12 cellular contexts compared by ENCODE assay signal in the genomic region with DNA sequence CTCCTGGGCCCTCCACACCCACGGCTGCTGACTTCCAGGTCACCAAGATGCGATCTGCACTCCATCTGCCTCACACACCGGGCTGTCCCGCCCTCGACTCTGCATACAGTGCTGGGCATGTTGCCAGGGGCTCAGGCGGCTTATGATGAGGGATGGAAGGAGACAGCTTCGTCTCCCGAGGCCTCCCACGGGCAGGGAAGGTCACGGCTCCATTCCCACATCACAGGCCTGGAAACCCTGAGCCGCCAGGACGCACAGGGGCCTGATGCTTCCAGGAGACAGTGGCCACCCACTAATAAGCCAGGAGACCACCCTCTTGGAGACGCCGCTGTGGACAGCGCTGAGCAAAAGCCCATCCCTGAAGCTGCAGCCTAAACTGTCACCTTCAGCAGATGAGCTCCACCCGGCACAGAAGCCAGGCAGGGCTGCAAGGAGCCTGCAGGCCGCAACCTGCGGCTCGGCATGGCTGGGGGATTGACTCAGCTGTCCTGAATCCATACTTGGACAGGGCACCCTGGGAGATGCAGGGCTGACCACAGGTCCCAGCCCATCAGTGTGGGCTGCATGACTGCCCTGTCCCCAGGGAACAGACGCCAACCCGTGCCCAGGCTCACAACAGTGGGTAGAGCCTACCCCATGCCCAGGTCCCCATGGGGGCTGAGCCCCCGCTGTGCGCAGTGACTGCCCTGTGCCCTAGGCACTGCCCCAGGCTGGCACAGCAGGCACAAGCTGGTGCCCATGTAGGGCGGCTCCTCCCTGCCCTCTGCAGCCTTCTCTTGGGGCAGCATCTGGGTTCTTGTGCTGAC. TPM values are rescaled to one million over a fixed set of nuclear protein-coding genes. Genes with fewer than 3 reads are reported as not detected.
A peak's percentile ranks its signal among the peaks of the same experiment; 100 is the strongest.
DNase-seq lines count a peak whose midpoint lies in the region; ATAC-seq lines count a peak whose summit lies in the region.
"Had no signal": no experiment of that assay in that cellular context is flagged by ENCODE, and none has a peak within 500 bp of the region (broad histone marks: within the 10 kb centered on the region; RNA-seq: fewer than 3 reads in every experiment).

No MANE protein-coding gene starts in this region.

- peaks cover 70% of the 10 kb centered on the region for H3K36me3 ChIP-seq in Karpas-422 (ENCODE audit: insufficient read depth, low read length)

- H3K9me3 Mint-ChIP-seq in activated naive CD8-positive, alpha-beta T cell treated with anti-CD3 and anti-CD28 coated beads for 36 hours: no peaks in the 10 kb centered on the region
- H3K9me3 Mint-ChIP-seq: activated naive CD4-positive, alpha-beta T cell treated with anti-CD3 and anti-CD28 coated beads, Interleukin-2, amount 50 U/mL, for 72 hours had no signal

- no peak for ATAC-seq in GM21717 (IDR thresholded peaks at IDR 0.05; ENCODE audit: unreplicated experiment)
- ATAC-seq: activated naive CD4-positive, alpha-beta T cell treated with anti-CD3 and anti-CD28 coated beads, Interleukin-2, amount 50 U/mL, for 72 hours had no signal

- peaks cover 99% of the 10 kb centered on the region for H3K4me1 ChIP-seq in Karpas-422 (ENCODE audit: low read length)

- no peak overlapping the region for H3K4me3 Mint-ChIP-seq in activated naive CD8-positive, alpha-beta T cell treated with anti-CD3 and anti-CD28 coated beads for 36 hours

- H4K20me1 ChIP-seq in Karpas-422 (ENCODE audit: insufficient read depth, low read depth, low read length): peaks cover 65% of the 10 kb centered on the region

- H3K9me3 ChIP-seq in Karpas-422 (ENCODE audit: low read length): no peaks in the 10 kb centered on the region
- H3K9me3 ChIP-seq: neutrophil, upper lobe of left lung had no signal

- H2AFZ ChIP-seq in Karpas-422 (ENCODE audit: low read length): no peak overlapping the region
- H2AFZ ChIP-seq: PC-9 had no signal

- no peaks in the 10 kb centered on the region for H3K9me2 ChIP-seq in Karpas-422 (replicated peaks; ENCODE audit: insufficient read depth, low read length)

- H3K36me3 Mint-ChIP-seq in activated naive CD8-positive, alpha-beta T cell treated with anti-CD3 and anti-CD28 coated beads for 36 hours: peaks cover 25% of the 10 kb centered on the region

- peak overlapping the region; percentile 39 for H3K4me2 ChIP-seq in Karpas-422 (ENCODE audit: low read depth, low read length, poor library complexity, severe bottlenecking)
- H3K4me2 ChIP-seq: PC-9 had no signal

- no peaks in the 10 kb centered on the region for H3K27me3 ChIP-seq in Karpas-422 (ENCODE audit: low read length)
- H3K27me3 ChIP-seq in layer of hippocampus (ENCODE audit: control insufficient read depth, insufficient read depth, low read length): no peaks in the 10 kb centered on the region
- H3K27me3 ChIP-seq: neutrophil, upper lobe of left lung had no signal

- peak overlapping the region; percentile 15; the same call in 1 of the 2 replicates for H3K4me3 ChIP-seq in Karpas-422 (ENCODE audit: low read length)
- H3K4me3 ChIP-seq: PC-9, upper lobe of left lung had no signal

- peak overlapping the region; percentile 42; the same call in 1 of the 2 replicates for H3K9ac ChIP-seq in Karpas-422 (ENCODE audit: low read length)

- no peaks in the 10 kb centered on the region for H3K4me1 Mint-ChIP-seq in activated naive CD8-positive, alpha-beta T cell treated with anti-CD3 and anti-CD28 coated beads for 36 hours

- peak; percentile 26 for DNase-seq in COLO668 (lab: John Stamatoyannopoulos, UW; ENCODE audit: unreplicated experiment)
- DNase-seq in Karpas-422: peak; percentile 74
- DNase-seq in activated naive CD8-positive, alpha-beta T cell treated with anti-CD3 and anti-CD28 coated beads for 36 hours: no peak
- DNase-seq in SW 1271 (lab: John Stamatoyannopoulos, UW): no peak
- DNase-seq in NCI-H510A treated with DMSO at 0.1 percent for 48 hours (lab: John Stamatoyannopoulos, UW): no peak
- DNase-seq in midbrain (lab: John Stamatoyannopoulos, UW): no peak

- peaks cover 3% of the 10 kb centered on the region for H3K27me3 Mint-ChIP-seq in activated naive CD8-positive, alpha-beta T cell treated with anti-CD3 and anti-CD28 coated beads for 36 hours

- peak overlapping the region; percentile 25 for H3K27ac Mint-ChIP-seq in activated naive CD8-positive, alpha-beta T cell treated with anti-CD3 and anti-CD28 coated beads for 36 hours

- no peaks in the 10 kb centered on the region for H3K79me2 ChIP-seq in Karpas-422 (ENCODE audit: low read length)

- H3K27ac ChIP-seq in Karpas-422 (ENCODE audit: low read length) (peak overlapping the region; percentile 94), layer of hippocampus (ENCODE audit: low read depth, low read length) (peak overlapping the region; percentile 18)
- H3K27ac ChIP-seq: neutrophil, PC-9, upper lobe of left lung had no signal

RNA-seq across cellular contexts. Expression of a gene that starts 34.4 kb away (rescaled TPM):
- 163 and 177 TPM in 2 replicates for total RNA-seq in Karpas-422 (2014; rRNA removed; shearing (Covaris generic); ENCODE audit: low replicate concordance)
- total RNA-seq in activated naive CD8-positive, alpha-beta T cell treated with anti-CD3 and anti-CD28 coated beads for 36 hours: 100 to 1,000 TPM; 298 to 301 TPM

Comparison
In these comparisons a context has a peak if more than half of its experiments do, and no peak if none do; other contexts are left out.
1. DNase-seq: peak in COLO668 (single experiment) and Karpas-422 (single experiment); none in activated naive CD8-positive, alpha-beta T cell treated with anti-CD3 and anti-CD28 coated beads for 36 hours (single experiment), SW 1271 (0 of 2), NCI-H510A treated with DMSO at 0.1 percent for 48 hours (single experiment) and midbrain (single experiment).